Comparison of ENCODE assay signal across 11 cellular contexts in genomic region chr16:69476920-69477418, GRCh38. TPM values are rescaled to one million over a fixed set of nuclear protein-coding genes. Genes with fewer than 3 reads are reported as not detected.
DNase-seq lines count a peak whose midpoint lies in the region; ATAC-seq and TF ChIP-seq lines count a peak whose summit lies in the region.
"Had no signal": no experiment of that assay in that cellular context is flagged by ENCODE, and none has a peak within 500 bp of the region (broad histone marks: within the 10 kb centered on the region; RNA-seq: fewer than 3 reads in every experiment).

No MANE protein-coding gene starts in this region.

- H3K4me3 Mint-ChIP-seq in chondrocyte (ENCODE audit: unreplicated experiment) (no peak overlapping the region), endothelial cell (ENCODE audit: unreplicated experiment) (no peak overlapping the region)
- H3K4me3 Mint-ChIP-seq in activated CD8-positive, alpha-beta memory T cell treated with anti-CD3 and anti-CD28 coated beads, Interleukin-2, amount 10 ng/mL, durations not matched to agents 7 days and 5 days: no peak overlapping the region

- no peak for TF ChIP-seq CTCF in chondrocyte (IDR thresholded peaks at IDR 0.05)
- TF ChIP-seq CTCF in endothelial cell (IDR thresholded peaks at IDR 0.05; ENCODE audit: unreplicated experiment): no peak

- H3K36me3 Mint-ChIP-seq in chondrocyte (ENCODE audit: low read depth): no peaks in the 10 kb centered on the region
- no peaks in the 10 kb centered on the region for H3K36me3 Mint-ChIP-seq in endothelial cell (ENCODE audit: low read depth, unreplicated experiment)
- H3K36me3 Mint-ChIP-seq in activated CD8-positive, alpha-beta memory T cell treated with anti-CD3 and anti-CD28 coated beads, Interleukin-2, amount 10 ng/mL, durations not matched to agents 7 days and 5 days: peaks cover 3% of the 10 kb centered on the region

- H3K27ac Mint-ChIP-seq in chondrocyte (ENCODE audit: unreplicated experiment) (peak overlapping the region; percentile 22), endothelial cell (ENCODE audit: unreplicated experiment) (no peak overlapping the region)
- H3K27ac Mint-ChIP-seq in activated CD8-positive, alpha-beta memory T cell treated with anti-CD3 and anti-CD28 coated beads, Interleukin-2, amount 10 ng/mL, durations not matched to agents 7 days and 5 days: no peak overlapping the region

- ATAC-seq in HG03469 (IDR thresholded peaks at IDR 0.05; ENCODE audit: unreplicated experiment): no peak
- no peak for ATAC-seq in activated CD8-positive, alpha-beta memory T cell treated with anti-CD3 and anti-CD28 coated beads, Interleukin-2, amount 10 ng/mL, durations not matched to agents 7 days and 5 days
- ATAC-seq: GM12878 had no signal

- CTCF ChIA-PET in activated CD8-positive, alpha-beta memory T cell treated with anti-CD3 and anti-CD28 coated beads, Interleukin-2, amount 10 ng/mL, durations not matched to agents 7 days and 5 days (lab: Charles Lee): no interaction called here

- peaks cover 4% of the 10 kb centered on the region for H3K9me3 Mint-ChIP-seq in chondrocyte (ENCODE audit: low read depth)
- no peaks in the 10 kb centered on the region for H3K9me3 Mint-ChIP-seq in endothelial cell (ENCODE audit: unreplicated experiment)
- no peaks in the 10 kb centered on the region for H3K9me3 Mint-ChIP-seq in activated CD8-positive, alpha-beta memory T cell treated with anti-CD3 and anti-CD28 coated beads, Interleukin-2, amount 10 ng/mL, durations not matched to agents 7 days and 5 days (ENCODE audit: low read depth)

- H3K27me3 Mint-ChIP-seq in chondrocyte (ENCODE audit: low read depth) (no peaks in the 10 kb centered on the region), endothelial cell (ENCODE audit: unreplicated experiment) (peaks cover 2% of the 10 kb centered on the region)
- H3K27me3 Mint-ChIP-seq in activated CD8-positive, alpha-beta memory T cell treated with anti-CD3 and anti-CD28 coated beads, Interleukin-2, amount 10 ng/mL, durations not matched to agents 7 days and 5 days: no peaks in the 10 kb centered on the region

- peak; percentile 61 for DNase-seq in Daoy (ENCODE audit: low read depth)
- peak; percentile 16 for DNase-seq in NCI-H2196 (lab: John Stamatoyannopoulos, UW; ENCODE audit: unreplicated experiment)
- no peak for DNase-seq in chondrocyte (ENCODE audit: low spot score)
- peak; percentile 72 for DNase-seq in non-pigmented ciliary epithelial cell (ENCODE audit: low read depth)
- no peak for DNase-seq in endothelial cell (ENCODE audit: low spot score)
- DNase-seq in activated CD8-positive, alpha-beta memory T cell treated with anti-CD3 and anti-CD28 coated beads, Interleukin-2, amount 10 ng/mL, durations not matched to agents 7 days and 5 days: no peak
- DNase-seq in NCI-H524 treated with DMSO at 0.1 percent for 48 hours (lab: John Stamatoyannopoulos, UW): no peak
- DNase-seq: activated naive CD4-positive, alpha-beta T cell treated with Interleukin-2 at 50 U/mL for 16 hours; NCI-H1048 had no signal

- peaks cover 35% of the 10 kb centered on the region for H3K4me1 Mint-ChIP-seq in chondrocyte (ENCODE audit: low read depth)
- peaks cover 18% of the 10 kb centered on the region for H3K4me1 Mint-ChIP-seq in endothelial cell (ENCODE audit: unreplicated experiment)
- H3K4me1 Mint-ChIP-seq in activated CD8-positive, alpha-beta memory T cell treated with anti-CD3 and anti-CD28 coated beads, Interleukin-2, amount 10 ng/mL, durations not matched to agents 7 days and 5 days: no peaks in the 10 kb centered on the region

RNA-seq across cellular contexts. Expression of gene CYB5B, which starts 52.5 kb away (rescaled TPM):
- total RNA-seq in Daoy (2014; rRNA removed; shearing (Covaris generic)): 44.7 and 47.4 TPM in 2 replicates
- total RNA-seq in chondrocyte (67.3 to 75.5 TPM (median 71.8 TPM) in 3 replicates), endothelial cell (ENCODE audit: unreplicated experiment) (120 TPM)
- total RNA-seq in activated CD8-positive, alpha-beta memory T cell treated with anti-CD3 and anti-CD28 coated beads, Interleukin-2, amount 10 ng/mL, durations not matched to agents 7 days and 5 days: 100 to 1,000 TPM; 149 to 189 TPM

Comparison
In these comparisons a context has a peak if more than half of its experiments do, and no peak if none do; other contexts are left out.
1. DNase-seq: peak in Daoy (single experiment), NCI-H2196 (single experiment) and non-pigmented ciliary epithelial cell (single experiment); none in chondrocyte (single experiment), endothelial cell (single experiment), activated CD8-positive, alpha-beta memory T cell treated with anti-CD3 and anti-CD28 coated beads, Interleukin-2, amount 10 ng/mL, durations not matched to agents 7 days and 5 days (single experiment) and NCI-H524 treated with DMSO at 0.1 percent for 48 hours (single experiment).